In genomic region chr3:2153047-2153446, GRCh38 we compare ENCODE assay signal across 28 cellular contexts. TPM values are rescaled to one million over a fixed set of nuclear protein-coding genes. Genes with fewer than 3 reads are reported as not detected.
"Had no signal": no experiment of that assay in that cellular context is flagged by ENCODE, and none has a peak within 500 bp of the region (broad histone marks: within the 10 kb centered on the region; RNA-seq: fewer than 3 reads in every experiment).

No MANE protein-coding gene starts in this region.

- ATAC-seq: activated CD8-positive, alpha-beta memory T cell treated with anti-CD3 and anti-CD28 coated beads, Interleukin-2, amount 10 ng/mL, durations not matched to agents 7 days and 5 days; activated CD8-positive, alpha-beta T cell treated with anti-CD3 and anti-CD28 coated beads, Interleukin-2, amount 10 ng/mL, durations not matched to agents 7 days and 5 days; activated naive CD8-positive, alpha-beta T cell treated with anti-CD3 and anti-CD28 coated beads, Interleukin-2, amount 50 U/mL, for 24 hours had no signal

- H3K9me3 ChIP-seq: ascending aorta had no signal

- H3K4me1 ChIP-seq: ascending aorta had no signal

- H3K27ac ChIP-seq: ascending aorta, VCaP had no signal

- H3K4me3 ChIP-seq: ascending aorta had no signal

- H3K27me3 ChIP-seq: ascending aorta had no signal

- H3K36me3 ChIP-seq: ascending aorta had no signal

- FAIRE-seq: TTC549 had no signal

- DNase-seq: activated B cell treated with CpG ODN at 0.5 μM for 24 hours; activated CD4-positive, alpha-beta memory T cell treated with anti-CD3 and anti-CD28 coated beads, Interleukin-2, amount 10 ng/mL, durations not matched to agents 7 days and 5 days; activated CD4-positive, alpha-beta T cell treated with anti-CD3 and anti-CD28 coated beads for 48 hours; activated CD4-positive, alpha-beta T cell treated with anti-CD3 and anti-CD28 coated beads, Interleukin-2, amount 10 ng/mL, durations not matched to agents 7 days and 5 days; activated CD4-positive, alpha-beta T cell treated with anti-CD3 and anti-CD28 coated beads, Interleukin-2, amount 50 U/mL, for 48 hours; activated CD4-positive, CD25-positive, alpha-beta regulatory T cell treated with anti-CD3 and anti-CD28 coated beads, Interleukin-2, amount 50 U/mL, for 72 hours; activated CD8-positive, alpha-beta memory T cell treated with anti-CD3 and anti-CD28 coated beads for 24 hours; activated CD8-positive, alpha-beta memory T cell treated with anti-CD3 and anti-CD28 coated beads, Interleukin-2, amount 10 ng/mL, durations not matched to agents 7 days and 5 days; activated CD8-positive, alpha-beta memory T cell treated with anti-CD3 and anti-CD28 coated beads, Interleukin-2, amount 50 U/mL, for 48 hours; activated CD8-positive, alpha-beta T cell treated with anti-CD3 and anti-CD28 coated beads, Interleukin-2, amount 10 ng/mL, durations not matched to agents 7 days and 5 days; activated effector memory CD4-positive, alpha-beta T cell treated with Interleukin-2 at 50 U/mL for 16 hours; activated gamma-delta T cell; activated naive CD4-positive, alpha-beta T cell treated with anti-CD3 and anti-CD28 coated beads, Interleukin-2, amount 10 ng/mL, durations not matched to agents 7 days and 5 days; activated naive CD4-positive, alpha-beta T cell treated with Interleukin-2 at 50 U/mL for 16 hours; activated naive CD8-positive, alpha-beta T cell treated with anti-CD3 and anti-CD28 coated beads, Interleukin-2, amount 10 ng/mL, durations not matched to agents 7 days and 5 days; activated naive CD8-positive, alpha-beta T cell treated with anti-CD3 and anti-CD28 coated beads, Interleukin-2, amount 50 U/mL, for 24 hours; activated T-cell treated with anti-CD3 and anti-CD28 coated beads, Interleukin-2, amount 50 U/mL, for 24 hours; activated T-cell treated with anti-CD3 and anti-CD28 coated beads, Interleukin-2, amount 50 U/mL, for 48 hours; amygdala; anterior cingulate cortex; central memory CD4-positive, alpha-beta T cell; T-helper 1 cell; T-helper 2 cell; T-helper 9 cell had no signal

RNA-seq across cellular contexts. Expression of gene CNTN4, which starts 54.4 kb away (rescaled TPM):
- total RNA-seq: activated B cell treated with CpG ODN at 0.5 μM for 24 hours; activated CD4-positive, alpha-beta memory T cell treated with anti-CD3 and anti-CD28 coated beads, Interleukin-2, amount 10 ng/mL, durations not matched to agents 7 days and 5 days; activated CD4-positive, alpha-beta T cell treated with anti-CD3 and anti-CD28 coated beads, Interleukin-2, amount 10 ng/mL, durations not matched to agents 7 days and 5 days; activated CD8-positive, alpha-beta memory T cell treated with anti-CD3 and anti-CD28 coated beads, Interleukin-2, amount 10 ng/mL, durations not matched to agents 7 days and 5 days; activated CD8-positive, alpha-beta T cell treated with anti-CD3 and anti-CD28 coated beads, Interleukin-2, amount 10 ng/mL, durations not matched to agents 7 days and 5 days; activated naive CD8-positive, alpha-beta T cell treated with anti-CD3 and anti-CD28 coated beads, Interleukin-2, amount 10 ng/mL, durations not matched to agents 7 days and 5 days; activated T-helper 2 cell treated with anti-CD3 and anti-CD28 coated beads, Interferon-gamma antibody, Interleukin-2, Interleukin-4, amounts not matched to agents 10 μg/mL and 5 μg/mL and 100 μg/mL, durations not matched to agents 14 hours and 24 hours and 36 hours had no signal
